In genomic region chr10:24467605-24468004, GRCh38 we compare ENCODE assay signal across 14 cellular contexts.
DNase-seq lines count a peak whose midpoint lies in the region; ATAC-seq and TF ChIP-seq lines count a peak whose summit lies in the region.
"Had no signal": no experiment of that assay in that cellular context is flagged by ENCODE, and none has a peak within 500 bp of the region (broad histone marks: within the 10 kb centered on the region; RNA-seq: fewer than 3 reads in every experiment).

No MANE protein-coding gene starts in this region.

- no peak for ATAC-seq in stimulated activated memory B cell treated with anti-CD40 and anti-IgM and Interleukin-4, amounts not matched to agents 10 μg/mL and 1 μg/mL and 100 μg/mL, for 72 hours

- H3K27ac ChIP-seq in ACC112 (ENCODE audit: low read depth, low read length), result no peak overlapping the region
- peak overlapping the region in 3 of 4 donors; percentile 51 to 95 (median 87) for H3K27ac ChIP-seq in Peyer's patch
- H3K27ac ChIP-seq in epithelial cell of prostate, result peak overlapping the region; percentile 95
- H3K27ac ChIP-seq in dorsolateral prefrontal cortex, result no peak overlapping the region

- H2AFZ ChIP-seq in ACC112 (ENCODE audit: low read length, unreplicated experiment), result no peak overlapping the region

- peaks cover 26% of the 10 kb centered on the region for H3K36me3 Mint-ChIP-seq in nephron (ENCODE audit: low read depth)
- no peaks in the 10 kb centered on the region for H3K36me3 Mint-ChIP-seq in stimulated activated memory B cell treated with anti-CD40 and anti-IgM and Interleukin-4, amounts not matched to agents 10 μg/mL and 1 μg/mL and 100 μg/mL, for 72 hours
- H3K36me3 Mint-ChIP-seq: naive B cell had no signal

- no peaks in the 10 kb centered on the region for H3K27me3 ChIP-seq in ACC112 (ENCODE audit: insufficient read depth, low read length)
- no peaks in the 10 kb centered on the region for H3K27me3 ChIP-seq in Peyer's patch
- H3K27me3 ChIP-seq in dorsolateral prefrontal cortex, result peaks cover 0 to 3% (median 0%) of the 10 kb centered on the region in 45 donors
- H3K27me3 ChIP-seq: adrenal gland had no signal

- peaks cover 58% of the 10 kb centered on the region for H3K4me1 Mint-ChIP-seq in nephron
- peaks cover 22% of the 10 kb centered on the region for H3K4me1 Mint-ChIP-seq in stimulated activated memory B cell treated with anti-CD40 and anti-IgM and Interleukin-4, amounts not matched to agents 10 μg/mL and 1 μg/mL and 100 μg/mL, for 72 hours
- H3K4me1 Mint-ChIP-seq: naive B cell had no signal

- H3K4me3 Mint-ChIP-seq in nephron, result peak overlapping the region; percentile 28 to 63 (median 51)
- H3K4me3 Mint-ChIP-seq in stimulated activated memory B cell treated with anti-CD40 and anti-IgM and Interleukin-4, amounts not matched to agents 10 μg/mL and 1 μg/mL and 100 μg/mL, for 72 hours, result no peak overlapping the region
- H3K4me3 Mint-ChIP-seq: naive B cell had no signal

- in situ Hi-C loops in KBM-7 (cut with MboI; ENCODE audit: low pct_unique_long_range_greater_than_20kb, low sequenced_read_pairs), result no loop called here

- H3K27ac Mint-ChIP-seq in nephron, result peak overlapping the region; percentile 40 to 71 (median 50)
- no peak overlapping the region for H3K27ac Mint-ChIP-seq in stimulated activated memory B cell treated with anti-CD40 and anti-IgM and Interleukin-4, amounts not matched to agents 10 μg/mL and 1 μg/mL and 100 μg/mL, for 72 hours
- H3K27ac Mint-ChIP-seq: naive B cell had no signal

- H3K9me3 ChIP-seq in Peyer's patch, result no peaks in the 10 kb centered on the region
- H3K9me3 ChIP-seq: adrenal gland had no signal

- H3K4me1 ChIP-seq in ACC112 (ENCODE audit: control insufficient read depth, insufficient read depth, low read length, unreplicated experiment) (peaks cover 35% of the 10 kb centered on the region), Peyer's patch (peaks cover 0 to 31% (median 0%) of the 10 kb centered on the region in 4 donors)

- TF ChIP-seq POLR2A in Peyer's patch (IDR thresholded peaks at IDR 0.05), result no peak

- no peaks in the 10 kb centered on the region for H3K79me2 ChIP-seq in ACC112 (ENCODE audit: control insufficient read depth, insufficient read depth, low read length, unreplicated experiment)

- H3K36me3 ChIP-seq in ACC112 (ENCODE audit: insufficient read depth, low read length) (no peaks in the 10 kb centered on the region), Peyer's patch (peaks cover 0 to 1% (median 0%) of the 10 kb centered on the region in 3 donors)
- H3K36me3 ChIP-seq: adrenal gland had no signal

- peaks cover under 1% of the 10 kb centered on the region for H3K9me3 Mint-ChIP-seq in nephron
- H3K9me3 Mint-ChIP-seq in stimulated activated memory B cell treated with anti-CD40 and anti-IgM and Interleukin-4, amounts not matched to agents 10 μg/mL and 1 μg/mL and 100 μg/mL, for 72 hours, result peaks cover 4% of the 10 kb centered on the region

- intact Hi-C loops in dorsolateral prefrontal cortex (cut with DNase I), result no loop called here

- H3K4me3 ChIP-seq in ACC112 (ENCODE audit: low read depth, low read length), result peak overlapping the region; percentile 71
- H3K4me3 ChIP-seq in Peyer's patch, result peak overlapping the region in 2 of 4 donors; percentile 46 to 53
- no peak overlapping the region for H3K4me3 ChIP-seq in dorsolateral prefrontal cortex

- H3K27me3 Mint-ChIP-seq in nephron (ENCODE audit: low read depth), result no peaks in the 10 kb centered on the region
- H3K27me3 Mint-ChIP-seq in stimulated activated memory B cell treated with anti-CD40 and anti-IgM and Interleukin-4, amounts not matched to agents 10 μg/mL and 1 μg/mL and 100 μg/mL, for 72 hours, result peaks cover 7% of the 10 kb centered on the region
- H3K27me3 Mint-ChIP-seq: naive B cell had no signal

- no peak for DNase-seq in Peyer's patch
- no peak for DNase-seq in epithelial cell of prostate (ENCODE audit: low read depth, low spot score)
- no peak for DNase-seq in dorsolateral prefrontal cortex
- DNase-seq in HT-29 (ENCODE audit: low spot score), result no peak
- no peak for DNase-seq in KBM-7
- DNase-seq: adrenal gland, DMS79, GOT3, naive B cell, NCI-H524 treated with DMSO at 0.1 percent for 48 hours, SHP77 had no signal

- no peak for TF ChIP-seq CTCF in Peyer's patch (IDR thresholded peaks at IDR 0.05)
- no peak for TF ChIP-seq CTCF in nephron (IDR thresholded peaks at IDR 0.05; ENCODE audit: unreplicated experiment in 3 of 3)
- TF ChIP-seq CTCF in dorsolateral prefrontal cortex (IDR thresholded peaks at IDR 0.05 in 54 of 56, conservative IDR thresholded peaks at IDR 0.05 in 2 of 56; ENCODE audit: low read depth in 1 of 56, partially characterized antibody in 56 of 56), result no peak

Comparison
In these comparisons a context has a peak if more than half of its experiments do, and no peak if none do; other contexts are left out.
1. H3K27ac ChIP-seq: peak in Peyer's patch (3 of 4) and epithelial cell of prostate (single experiment); none in ACC112 (single experiment) and dorsolateral prefrontal cortex (0 of 59).